ENCODE assay signal across 1 cellular context in the genomic region with DNA sequence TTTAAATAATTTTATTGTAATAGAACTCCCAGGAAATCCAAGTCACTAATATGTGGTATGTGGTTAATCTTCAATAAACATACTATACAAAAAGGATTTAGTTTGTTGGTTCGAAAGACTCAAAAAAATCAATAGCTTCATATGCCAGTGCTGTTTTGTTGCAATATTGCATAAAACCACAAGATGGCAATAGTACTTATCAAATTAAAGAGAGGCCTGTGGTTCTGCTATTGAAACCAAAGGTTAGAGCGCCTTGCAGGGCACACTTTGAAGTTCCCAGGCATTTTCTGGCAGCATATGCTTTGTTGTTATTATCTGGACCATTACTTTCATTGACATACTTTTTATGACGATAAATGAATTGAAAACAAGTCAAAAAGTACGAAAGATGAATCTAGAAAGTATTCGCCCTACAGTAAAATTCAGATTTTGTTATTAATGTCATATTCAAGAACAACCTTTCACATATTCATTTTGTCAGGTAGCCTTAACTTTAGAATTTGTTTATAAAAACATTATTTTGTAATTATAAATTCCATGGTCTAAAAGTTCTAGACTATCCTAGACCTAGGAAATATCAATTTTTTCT.
A peak's percentile ranks its signal among the peaks of the same experiment; 100 is the strongest.
TF ChIP-seq lines count a peak whose summit lies in the region.

No MANE protein-coding gene starts in this region.

TF ChIP-seq in K562, 482 proteins besides CTCF, POLR2A, EP300 and RAD21 (continued from another document):
- TF ChIP-seq, protein P1, sequence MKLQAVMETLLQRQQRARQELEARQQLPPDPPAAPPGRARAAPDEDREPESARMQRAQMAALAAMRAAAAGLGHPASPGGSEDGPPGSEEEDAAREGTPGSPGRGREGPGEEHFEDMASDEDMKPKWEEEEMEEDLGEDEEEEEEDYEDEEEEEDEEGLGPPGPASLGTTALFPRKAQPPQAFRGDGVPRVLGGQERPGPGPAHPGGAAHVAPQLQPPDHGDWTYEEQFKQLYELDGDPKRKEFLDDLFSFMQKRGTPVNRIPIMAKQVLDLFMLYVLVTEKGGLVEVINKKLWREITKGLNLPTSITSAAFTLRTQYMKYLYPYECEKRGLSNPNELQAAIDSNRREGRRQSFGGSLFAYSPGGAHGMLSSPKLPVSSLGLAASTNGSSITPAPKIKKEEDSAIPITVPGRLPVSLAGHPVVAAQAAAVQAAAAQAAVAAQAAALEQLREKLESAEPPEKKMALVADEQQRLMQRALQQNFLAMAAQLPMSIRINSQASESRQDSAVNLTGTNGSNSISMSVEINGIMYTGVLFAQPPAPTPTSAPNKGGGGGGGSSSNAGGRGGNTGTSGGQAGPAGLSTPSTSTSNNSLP (IDR thresholded peaks at IDR 0.05; ENCODE audit: borderline replicate concordance, low read depth, low read length): peak; percentile 83; the same call in 1 of the 2 replicates
- TF ChIP-seq HNRNPLL (IDR thresholded peaks at IDR 0.05; ENCODE audit: low read depth, low read length, poor library complexity, severe bottlenecking): no peak
- TF ChIP-seq, protein P2, sequence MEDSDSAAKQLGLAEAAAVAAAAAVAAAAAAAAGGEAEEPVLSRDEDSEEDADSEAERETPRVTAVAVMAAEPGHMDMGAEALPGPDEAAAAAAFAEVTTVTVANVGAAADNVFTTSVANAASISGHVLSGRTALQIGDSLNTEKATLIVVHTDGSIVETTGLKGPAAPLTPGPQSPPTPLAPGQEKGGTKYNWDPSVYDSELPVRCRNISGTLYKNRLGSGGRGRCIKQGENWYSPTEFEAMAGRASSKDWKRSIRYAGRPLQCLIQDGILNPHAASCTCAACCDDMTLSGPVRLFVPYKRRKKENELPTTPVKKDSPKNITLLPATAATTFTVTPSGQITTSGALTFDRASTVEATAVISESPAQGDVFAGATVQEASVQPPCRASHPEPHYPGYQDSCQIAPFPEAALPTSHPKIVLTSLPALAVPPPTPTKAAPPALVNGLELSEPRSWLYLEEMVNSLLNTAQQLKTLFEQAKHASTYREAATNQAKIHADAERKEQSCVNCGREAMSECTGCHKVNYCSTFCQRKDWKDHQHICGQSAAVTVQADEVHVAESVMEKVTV (CRISPR knock-in tag; IDR thresholded peaks at IDR 0.05): peak; percentile 18; the same call in 1 of the 2 replicates
- TF ChIP-seq CEBPG (CRISPR knock-in tag; IDR thresholded peaks at IDR 0.05): no peak
- 0 out of 4 replicates have a peak, but pooled peaks of 1 of the 2 experiments have one; percentile 19 for TF ChIP-seq CEBPG (tag; conservative IDR thresholded peaks at IDR 0.05 in 1 of 2, IDR thresholded peaks at IDR 0.05 in 1 of 2)
